1 cellular context compared by ENCODE assay signal in the genomic region with DNA sequence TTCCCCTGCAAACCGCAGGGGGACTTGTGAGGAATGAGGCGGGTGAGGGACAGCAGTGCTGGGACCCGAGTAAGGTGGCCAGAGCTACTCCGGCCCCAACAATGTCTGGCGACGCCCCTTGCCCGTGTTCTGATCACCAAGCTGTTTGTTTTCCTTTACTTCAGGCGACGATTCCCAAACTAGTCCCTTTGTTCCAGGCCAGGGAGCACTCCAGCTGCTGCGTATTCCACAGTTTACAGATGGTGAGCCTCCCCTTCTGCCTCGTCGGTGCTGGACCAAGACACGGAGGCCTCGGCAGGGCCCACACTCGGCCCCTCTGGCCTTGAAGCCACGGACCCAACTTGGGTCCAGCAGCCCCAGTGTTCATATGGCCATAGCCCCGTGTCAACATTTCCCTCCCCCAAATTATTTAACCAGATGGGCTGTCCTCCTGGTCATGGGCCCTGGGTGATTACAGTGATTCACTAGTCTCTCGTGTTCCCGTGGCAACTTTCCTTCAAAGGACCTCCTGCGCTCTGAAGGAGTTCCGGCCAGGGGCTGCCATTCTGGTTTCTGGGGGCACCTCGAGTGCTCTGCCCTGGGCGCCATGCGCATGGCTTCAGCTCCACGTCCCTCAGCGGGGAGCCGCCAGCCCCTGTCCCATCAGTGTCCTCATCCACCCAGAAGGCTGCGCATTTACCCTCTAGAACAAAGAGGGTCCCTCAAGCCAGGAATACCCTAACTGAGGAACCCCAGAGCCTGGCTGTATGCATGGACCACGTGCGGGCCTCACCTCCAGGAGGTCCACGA.
TF ChIP-seq lines count a peak whose summit lies in the region.

No MANE protein-coding gene starts in this region.

TF ChIP-seq in HepG2, 621 proteins besides CTCF, POLR2A, EP300 and RAD21 (continues in another document):
- TF ChIP-seq HDAC6 (IDR thresholded peaks at IDR 0.05; ENCODE audit: low read depth, low read length), result no peak
- no peak for TF ChIP-seq ZNF816 (CRISPR knock-in tag; IDR thresholded peaks at IDR 0.05; ENCODE audit: borderline replicate concordance)
- TF ChIP-seq AHR (CRISPR knock-in tag; IDR thresholded peaks at IDR 0.05), result no peak
- TF ChIP-seq, protein P1, sequence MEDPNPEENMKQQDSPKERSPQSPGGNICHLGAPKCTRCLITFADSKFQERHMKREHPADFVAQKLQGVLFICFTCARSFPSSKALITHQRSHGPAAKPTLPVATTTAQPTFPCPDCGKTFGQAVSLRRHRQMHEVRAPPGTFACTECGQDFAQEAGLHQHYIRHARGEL (CRISPR knock-in tag; IDR thresholded peaks at IDR 0.05), result 0 out of 2 replicates have a peak, but pooled peaks have one; percentile 27
- TF ChIP-seq, protein P2, sequence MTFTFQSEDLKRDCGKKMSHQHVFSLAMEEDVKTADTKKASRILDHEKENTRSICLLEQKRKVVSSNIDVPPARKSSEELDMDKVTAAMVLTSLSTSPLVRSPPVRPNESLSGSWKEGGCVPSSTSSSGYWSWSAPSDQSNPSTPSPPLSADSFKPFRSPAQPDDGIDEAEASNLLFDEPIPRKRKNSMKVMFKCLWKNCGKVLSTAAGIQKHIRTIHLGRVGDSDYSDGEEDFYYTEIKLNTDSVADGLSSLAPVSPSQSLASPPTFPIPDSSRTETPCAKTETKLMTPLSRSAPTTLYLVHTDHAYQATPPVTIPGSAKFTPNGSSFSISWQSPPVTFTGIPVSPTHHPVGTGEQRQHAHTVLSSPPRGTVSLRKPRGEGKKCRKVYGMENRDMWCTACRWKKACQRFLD (CRISPR knock-in tag; IDR thresholded peaks at IDR 0.05; ENCODE audit: borderline replicate concordance), result no peak
- no peak for TF ChIP-seq KLF9 (CRISPR knock-in tag; IDR thresholded peaks at IDR 0.05; ENCODE audit: low read depth)
- TF ChIP-seq ZNF253 (CRISPR knock-in tag; IDR thresholded peaks at IDR 0.05; ENCODE audit: borderline replicate concordance), result peak; percentile 53; the same call in 1 of the 2 replicates
- no peak for TF ChIP-seq HNRNPH1 (optimal IDR thresholded peaks at IDR 0.05; ENCODE audit: low read depth, low read length)
- TF ChIP-seq, protein P3, sequence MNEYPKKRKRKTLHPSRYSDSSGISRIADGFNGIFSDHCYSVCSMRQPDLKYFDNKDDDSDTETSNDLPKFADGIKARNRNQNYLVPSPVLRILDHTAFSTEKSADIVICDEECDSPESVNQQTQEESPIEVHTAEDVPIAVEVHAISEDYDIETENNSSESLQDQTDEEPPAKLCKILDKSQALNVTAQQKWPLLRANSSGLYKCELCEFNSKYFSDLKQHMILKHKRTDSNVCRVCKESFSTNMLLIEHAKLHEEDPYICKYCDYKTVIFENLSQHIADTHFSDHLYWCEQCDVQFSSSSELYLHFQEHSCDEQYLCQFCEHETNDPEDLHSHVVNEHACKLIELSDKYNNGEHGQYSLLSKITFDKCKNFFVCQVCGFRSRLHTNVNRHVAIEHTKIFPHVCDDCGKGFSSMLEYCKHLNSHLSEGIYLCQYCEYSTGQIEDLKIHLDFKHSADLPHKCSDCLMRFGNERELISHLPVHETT (CRISPR knock-in tag; conservative IDR thresholded peaks at IDR 0.05), result no peak
- TF ChIP-seq PCBP1 (IDR thresholded peaks at IDR 0.05; ENCODE audit: borderline replicate concordance, low read depth, low read length), result no peak
- TF ChIP-seq ZNF589 (CRISPR knock-in tag; conservative IDR thresholded peaks at IDR 0.05), result peak; percentile 49
- no peak for TF ChIP-seq NONO (IDR thresholded peaks at IDR 0.05)
- TF ChIP-seq NONO (CRISPR knock-in tag; conservative IDR thresholded peaks at IDR 0.05), result peak; percentile 57
- 0 out of 2 replicates have a peak, but pooled peaks have one; percentile 24 for TF ChIP-seq ZSCAN25 (CRISPR knock-in tag; IDR thresholded peaks at IDR 0.05)
- no peak for TF ChIP-seq NCOA2 (CRISPR knock-in tag; IDR thresholded peaks at IDR 0.05)
- TF ChIP-seq, protein P4, sequence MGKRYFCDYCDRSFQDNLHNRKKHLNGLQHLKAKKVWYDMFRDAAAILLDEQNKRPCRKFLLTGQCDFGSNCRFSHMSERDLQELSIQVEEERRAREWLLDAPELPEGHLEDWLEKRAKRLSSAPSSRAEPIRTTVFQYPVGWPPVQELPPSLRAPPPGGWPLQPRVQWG (CRISPR knock-in tag; IDR thresholded peaks at IDR 0.05; ENCODE audit: borderline replicate concordance, low read depth), result no peak
- no peak for TF ChIP-seq KAT8 (CRISPR knock-in tag; IDR thresholded peaks at IDR 0.05)
- TF ChIP-seq MIER3 (CRISPR knock-in tag; IDR thresholded peaks at IDR 0.05; ENCODE audit: borderline replicate concordance), result 0 out of 2 replicates have a peak, but pooled peaks have one; percentile 4
- peak; percentile 1 for TF ChIP-seq AGO1 (IDR thresholded peaks at IDR 0.05; ENCODE audit: low read depth, low read length, poor library complexity, severe bottlenecking)
- TF ChIP-seq HES4 (CRISPR knock-in tag; IDR thresholded peaks at IDR 0.05; ENCODE audit: borderline replicate concordance), result 0 out of 2 replicates have a peak, but pooled peaks have one; percentile 7
- TF ChIP-seq, protein P5, sequence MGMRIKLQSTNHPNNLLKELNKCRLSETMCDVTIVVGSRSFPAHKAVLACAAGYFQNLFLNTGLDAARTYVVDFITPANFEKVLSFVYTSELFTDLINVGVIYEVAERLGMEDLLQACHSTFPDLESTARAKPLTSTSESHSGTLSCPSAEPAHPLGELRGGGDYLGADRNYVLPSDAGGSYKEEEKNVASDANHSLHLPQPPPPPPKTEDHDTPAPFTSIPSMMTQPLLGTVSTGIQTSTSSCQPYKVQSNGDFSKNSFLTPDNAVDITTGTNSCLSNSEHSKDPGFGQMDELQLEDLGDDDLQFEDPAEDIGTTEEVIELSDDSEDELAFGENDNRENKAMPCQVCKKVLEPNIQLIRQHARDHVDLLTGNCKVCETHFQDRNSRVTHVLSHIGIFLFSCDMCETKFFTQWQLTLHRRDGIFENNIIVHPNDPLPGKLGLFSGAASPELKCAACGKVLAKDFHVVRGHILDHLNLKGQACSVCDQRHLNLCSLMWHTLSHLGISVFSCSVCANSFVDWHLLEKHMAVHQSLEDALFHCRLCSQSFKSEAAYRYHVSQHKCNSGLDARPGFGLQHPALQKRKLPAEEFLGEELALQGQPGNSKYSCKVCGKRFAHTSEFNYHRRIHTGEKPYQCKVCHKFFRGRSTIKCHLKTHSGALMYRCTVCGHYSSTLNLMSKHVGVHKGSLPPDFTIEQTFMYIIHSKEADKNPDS (CRISPR knock-in tag; IDR thresholded peaks at IDR 0.05), result peak; percentile 45; the same call in 1 of the 2 replicates
- no peak for TF ChIP-seq HCFC1 (IDR thresholded peaks at IDR 0.05; ENCODE audit: low read depth, low read length)
- no peak for TF ChIP-seq ISL2 (CRISPR knock-in tag; IDR thresholded peaks at IDR 0.05)
- TF ChIP-seq SIN3A (IDR thresholded peaks at IDR 0.05; ENCODE audit: borderline replicate concordance, low read depth, low read length), result no peak
- TF ChIP-seq ZNF333 (CRISPR knock-in tag; IDR thresholded peaks at IDR 0.05; ENCODE audit: borderline replicate concordance), result no peak; the same call in 1 of the 2 replicates
- TF ChIP-seq, protein P6, sequence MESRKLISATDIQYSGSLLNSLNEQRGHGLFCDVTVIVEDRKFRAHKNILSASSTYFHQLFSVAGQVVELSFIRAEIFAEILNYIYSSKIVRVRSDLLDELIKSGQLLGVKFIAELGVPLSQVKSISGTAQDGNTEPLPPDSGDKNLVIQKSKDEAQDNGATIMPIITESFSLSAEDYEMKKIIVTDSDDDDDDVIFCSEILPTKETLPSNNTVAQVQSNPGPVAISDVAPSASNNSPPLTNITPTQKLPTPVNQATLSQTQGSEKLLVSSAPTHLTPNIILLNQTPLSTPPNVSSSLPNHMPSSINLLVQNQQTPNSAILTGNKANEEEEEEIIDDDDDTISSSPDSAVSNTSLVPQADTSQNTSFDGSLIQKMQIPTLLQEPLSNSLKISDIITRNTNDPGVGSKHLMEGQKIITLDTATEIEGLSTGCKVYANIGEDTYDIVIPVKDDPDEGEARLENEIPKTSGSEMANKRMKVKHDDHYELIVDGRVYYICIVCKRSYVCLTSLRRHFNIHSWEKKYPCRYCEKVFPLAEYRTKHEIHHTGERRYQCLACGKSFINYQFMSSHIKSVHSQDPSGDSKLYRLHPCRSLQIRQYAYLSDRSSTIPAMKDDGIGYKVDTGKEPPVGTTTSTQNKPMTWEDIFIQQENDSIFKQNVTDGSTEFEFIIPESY (CRISPR knock-in tag; IDR thresholded peaks at IDR 0.05), result no peak; the same call in 1 of the 2 replicates
- TF ChIP-seq ZNF263 (CRISPR knock-in tag; IDR thresholded peaks at IDR 0.05), result peak; percentile 69
- TF ChIP-seq, protein P7, sequence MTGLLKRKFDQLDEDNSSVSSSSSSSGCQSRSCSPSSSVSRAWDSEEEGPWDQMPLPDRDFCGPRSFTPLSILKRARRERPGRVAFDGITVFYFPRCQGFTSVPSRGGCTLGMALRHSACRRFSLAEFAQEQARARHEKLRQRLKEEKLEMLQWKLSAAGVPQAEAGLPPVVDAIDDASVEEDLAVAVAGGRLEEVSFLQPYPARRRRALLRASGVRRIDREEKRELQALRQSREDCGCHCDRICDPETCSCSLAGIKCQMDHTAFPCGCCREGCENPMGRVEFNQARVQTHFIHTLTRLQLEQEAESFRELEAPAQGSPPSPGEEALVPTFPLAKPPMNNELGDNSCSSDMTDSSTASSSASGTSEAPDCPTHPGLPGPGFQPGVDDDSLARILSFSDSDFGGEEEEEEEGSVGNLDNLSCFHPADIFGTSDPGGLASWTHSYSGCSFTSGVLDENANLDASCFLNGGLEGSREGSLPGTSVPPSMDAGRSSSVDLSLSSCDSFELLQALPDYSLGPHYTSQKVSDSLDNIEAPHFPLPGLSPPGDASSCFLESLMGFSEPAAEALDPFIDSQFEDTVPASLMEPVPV (CRISPR knock-in tag; IDR thresholded peaks at IDR 0.05), result 0 out of 2 replicates have a peak, but pooled peaks have one; percentile 49
- 0 out of 2 replicates have a peak, but pooled peaks have one; percentile 6 for TF ChIP-seq SP5 (CRISPR knock-in tag; IDR thresholded peaks at IDR 0.05; ENCODE audit: borderline replicate concordance, low read depth)
- 0 out of 2 replicates have a peak, but pooled peaks have one; percentile 53 for TF ChIP-seq HOXA7 (CRISPR knock-in tag; IDR thresholded peaks at IDR 0.05)
- TF ChIP-seq, protein P8, sequence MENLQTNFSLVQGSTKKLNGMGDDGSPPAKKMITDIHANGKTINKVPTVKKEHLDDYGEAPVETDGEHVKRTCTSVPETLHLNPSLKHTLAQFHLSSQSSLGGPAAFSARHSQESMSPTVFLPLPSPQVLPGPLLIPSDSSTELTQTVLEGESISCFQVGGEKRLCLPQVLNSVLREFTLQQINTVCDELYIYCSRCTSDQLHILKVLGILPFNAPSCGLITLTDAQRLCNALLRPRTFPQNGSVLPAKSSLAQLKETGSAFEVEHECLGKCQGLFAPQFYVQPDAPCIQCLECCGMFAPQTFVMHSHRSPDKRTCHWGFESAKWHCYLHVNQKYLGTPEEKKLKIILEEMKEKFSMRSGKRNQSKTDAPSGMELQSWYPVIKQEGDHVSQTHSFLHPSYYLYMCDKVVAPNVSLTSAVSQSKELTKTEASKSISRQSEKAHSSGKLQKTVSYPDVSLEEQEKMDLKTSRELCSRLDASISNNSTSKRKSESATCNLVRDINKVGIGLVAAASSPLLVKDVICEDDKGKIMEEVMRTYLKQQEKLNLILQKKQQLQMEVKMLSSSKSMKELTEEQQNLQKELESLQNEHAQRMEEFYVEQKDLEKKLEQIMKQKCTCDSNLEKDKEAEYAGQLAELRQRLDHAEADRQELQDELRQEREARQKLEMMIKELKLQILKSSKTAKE (CRISPR knock-in tag; IDR thresholded peaks at IDR 0.05; ENCODE audit: borderline replicate concordance), result no peak
- TF ChIP-seq ZNF431 (CRISPR knock-in tag; IDR thresholded peaks at IDR 0.05; ENCODE audit: borderline replicate concordance, low read depth), result no peak
- no peak for TF ChIP-seq KDM1A (CRISPR knock-in tag; IDR thresholded peaks at IDR 0.05)
- TF ChIP-seq, protein P9, sequence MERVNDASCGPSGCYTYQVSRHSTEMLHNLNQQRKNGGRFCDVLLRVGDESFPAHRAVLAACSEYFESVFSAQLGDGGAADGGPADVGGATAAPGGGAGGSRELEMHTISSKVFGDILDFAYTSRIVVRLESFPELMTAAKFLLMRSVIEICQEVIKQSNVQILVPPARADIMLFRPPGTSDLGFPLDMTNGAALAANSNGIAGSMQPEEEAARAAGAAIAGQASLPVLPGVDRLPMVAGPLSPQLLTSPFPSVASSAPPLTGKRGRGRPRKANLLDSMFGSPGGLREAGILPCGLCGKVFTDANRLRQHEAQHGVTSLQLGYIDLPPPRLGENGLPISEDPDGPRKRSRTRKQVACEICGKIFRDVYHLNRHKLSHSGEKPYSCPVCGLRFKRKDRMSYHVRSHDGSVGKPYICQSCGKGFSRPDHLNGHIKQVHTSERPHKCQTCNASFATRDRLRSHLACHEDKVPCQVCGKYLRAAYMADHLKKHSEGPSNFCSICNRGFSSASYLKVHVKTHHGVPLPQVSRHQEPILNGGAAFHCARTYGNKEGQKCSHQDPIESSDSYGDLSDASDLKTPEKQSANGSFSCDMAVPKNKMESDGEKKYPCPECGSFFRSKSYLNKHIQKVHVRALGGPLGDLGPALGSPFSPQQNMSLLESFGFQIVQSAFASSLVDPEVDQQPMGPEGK (CRISPR knock-in tag; IDR thresholded peaks at IDR 0.05), result no peak
- TF ChIP-seq, protein P10, sequence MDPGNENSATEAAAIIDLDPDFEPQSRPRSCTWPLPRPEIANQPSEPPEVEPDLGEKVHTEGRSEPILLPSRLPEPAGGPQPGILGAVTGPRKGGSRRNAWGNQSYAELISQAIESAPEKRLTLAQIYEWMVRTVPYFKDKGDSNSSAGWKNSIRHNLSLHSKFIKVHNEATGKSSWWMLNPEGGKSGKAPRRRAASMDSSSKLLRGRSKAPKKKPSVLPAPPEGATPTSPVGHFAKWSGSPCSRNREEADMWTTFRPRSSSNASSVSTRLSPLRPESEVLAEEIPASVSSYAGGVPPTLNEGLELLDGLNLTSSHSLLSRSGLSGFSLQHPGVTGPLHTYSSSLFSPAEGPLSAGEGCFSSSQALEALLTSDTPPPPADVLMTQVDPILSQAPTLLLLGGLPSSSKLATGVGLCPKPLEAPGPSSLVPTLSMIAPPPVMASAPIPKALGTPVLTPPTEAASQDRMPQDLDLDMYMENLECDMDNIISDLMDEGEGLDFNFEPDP (CRISPR knock-in tag; conservative IDR thresholded peaks at IDR 0.05), result 0 out of 2 replicates have a peak, but pooled peaks have one; percentile 56
- no peak for TF ChIP-seq XRCC5 (optimal IDR thresholded peaks at IDR 0.05; ENCODE audit: low read length)
- no peak for TF ChIP-seq ZNF207 (IDR thresholded peaks at IDR 0.05; ENCODE audit: borderline replicate concordance)
- 0 out of 2 replicates have a peak, but pooled peaks have one; percentile 70 for TF ChIP-seq GLI4 (CRISPR knock-in tag; IDR thresholded peaks at IDR 0.05; ENCODE audit: borderline replicate concordance)
- no peak for TF ChIP-seq ZNF354B (CRISPR knock-in tag; IDR thresholded peaks at IDR 0.05)
- peak; percentile 10 for TF ChIP-seq PRPF4 (IDR thresholded peaks at IDR 0.05; ENCODE audit: low read depth, low read length, poor library complexity, severe bottlenecking)
- TF ChIP-seq DNMT1 (CRISPR knock-in tag; IDR thresholded peaks at IDR 0.05), result no peak
